In the genomic region with DNA sequence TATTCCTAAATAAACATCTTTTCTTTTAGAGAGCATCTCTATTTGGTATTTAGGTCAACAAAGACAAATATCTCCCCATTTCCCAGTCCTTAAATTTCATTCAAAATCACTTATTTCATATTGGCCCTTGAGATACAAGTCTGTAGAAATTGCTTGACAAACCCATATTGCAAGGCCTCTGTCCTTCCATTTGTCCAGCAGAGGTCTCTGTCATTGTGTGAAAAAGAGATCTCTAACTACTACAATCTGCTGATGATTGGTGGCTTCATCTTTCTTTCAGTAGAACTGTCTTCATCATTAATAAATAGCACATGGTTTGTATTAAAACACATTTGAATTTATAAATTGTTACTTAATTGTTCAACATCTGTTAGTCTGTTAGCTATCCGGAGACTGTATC, we compare ENCODE assay signal across 19 cellular contexts.
DNase-seq lines count a peak whose midpoint lies in the region; ATAC-seq and TF ChIP-seq lines count a peak whose summit lies in the region.
"Had no signal": no experiment of that assay in that cellular context is flagged by ENCODE, and none has a peak within 500 bp of the region (broad histone marks: within the 10 kb centered on the region; RNA-seq: fewer than 3 reads in every experiment).

No MANE protein-coding gene starts in this region.

- H3K36me3 Mint-ChIP-seq in MCF 10A (ENCODE audit: insufficient read depth, unreplicated experiment): no peaks in the 10 kb centered on the region
- no peaks in the 10 kb centered on the region for H3K36me3 Mint-ChIP-seq in endodermal cell (ENCODE audit: low read depth)
- H3K36me3 Mint-ChIP-seq in stimulated activated memory B cell treated with anti-CD40 and anti-IgM and Interleukin-4, amounts not matched to agents 10 μg/mL and 1 μg/mL and 100 μg/mL, for 72 hours: no peaks in the 10 kb centered on the region
- H3K36me3 Mint-ChIP-seq: CD8-positive, alpha-beta memory T cell; WTC11 had no signal

- intact Hi-C loops in MCF 10A (cut with micrococcal nuclease) (loop anchor here (1.0 kb wide), 1 partner anchor 297 kb away; no protein-coding TSS in a partner anchor), breast epithelium (cut with DNase I; ENCODE audit: low total_unique reads) (no loop called here), uterus (cut with DNase I; ENCODE audit: low total_unique reads) (no loop called here)

- no peak overlapping the region for H3K9ac ChIP-seq in endodermal cell (ENCODE audit: extremely low read depth, low read length, poor library complexity, severe bottlenecking)

- 100% methylated on average over 1 of the region's 1 CpG; no CpG with 5 or more reads in 1 of the 2 experiments for WGBS in endodermal cell (ENCODE audit: insufficient coverage in 1 of 2, insufficient read length in 1 of 2), 2 experiments

- BruUV-seq in MCF 10A (replicated peaks; lab: Mats Ljungman, UMichigan): no TSS peak

- peak; percentile 11 for DNase-seq in MCF 10A (ENCODE audit: unreplicated experiment)
- DNase-seq in breast epithelium (ENCODE audit: low spot score in 2 of 2): no peak
- peak; percentile 25 for DNase-seq in NCI-H226
- DNase-seq in endodermal cell: no peak
- no peak for DNase-seq in retinal pigment epithelial cell (ENCODE audit: low read depth)
- DNase-seq in left lobe of liver (ENCODE audit: low spot score): no peak
- DNase-seq in uterus: no peak
- DNase-seq: CD8-positive, alpha-beta memory T cell; HFFc6; IMR-90; left cardiac atrium; stimulated activated naive CD8-positive, alpha-beta T cell treated with anti-CD3 and anti-CD28 coated beads, Interleukin-15, amount 100 ng/mL, for 72 hours had no signal

- no peak overlapping the region for H3K27ac Mint-ChIP-seq in MCF 10A (ENCODE audit: low read depth, unreplicated experiment)
- H3K27ac Mint-ChIP-seq in endodermal cell: no peak overlapping the region
- H3K27ac Mint-ChIP-seq in stimulated activated memory B cell treated with anti-CD40 and anti-IgM and Interleukin-4, amounts not matched to agents 10 μg/mL and 1 μg/mL and 100 μg/mL, for 72 hours: no peak overlapping the region
- H3K27ac Mint-ChIP-seq: activated T-helper 2 cell treated with anti-CD3 and anti-CD28 coated beads, Interferon-gamma antibody, Interleukin-2, Interleukin-4, amounts not matched to agents 10 μg/mL and 5 μg/mL and 100 μg/mL, durations not matched to agents 14 hours and 24 hours and 36 hours; CD8-positive, alpha-beta memory T cell; HFFc6; progenitor cell of endocrine pancreas; stimulated activated naive CD8-positive, alpha-beta T cell treated with anti-CD3 and anti-CD28 coated beads, Interleukin-15, amount 100 ng/mL, for 72 hours; WTC11 had no signal

- no peaks in the 10 kb centered on the region for H3K9me3 Mint-ChIP-seq in MCF 10A (ENCODE audit: unreplicated experiment)
- no peaks in the 10 kb centered on the region for H3K9me3 Mint-ChIP-seq in endodermal cell
- no peaks in the 10 kb centered on the region for H3K9me3 Mint-ChIP-seq in stimulated activated memory B cell treated with anti-CD40 and anti-IgM and Interleukin-4, amounts not matched to agents 10 μg/mL and 1 μg/mL and 100 μg/mL, for 72 hours
- H3K9me3 Mint-ChIP-seq: activated T-helper 2 cell treated with anti-CD3 and anti-CD28 coated beads, Interferon-gamma antibody, Interleukin-2, Interleukin-4, amounts not matched to agents 10 μg/mL and 5 μg/mL and 100 μg/mL, durations not matched to agents 14 hours and 24 hours and 36 hours; WTC11 had no signal

- H3K27me3 ChIP-seq in breast epithelium: no peaks in the 10 kb centered on the region
- H3K27me3 ChIP-seq in endodermal cell (ENCODE audit: control insufficient read depth, insufficient read depth, low read length, poor library complexity, severe bottlenecking): no peaks in the 10 kb centered on the region
- no peaks in the 10 kb centered on the region for H3K27me3 ChIP-seq in uterus
- H3K27me3 ChIP-seq: esophagus muscularis mucosa, hepatocyte, vagina had no signal

- POLR2A ChIA-PET in MCF 10A (lab: Yijun Ruan, JAX): no interaction called here

- ATAC-seq in left lobe of liver: no peak
- ATAC-seq in stimulated activated memory B cell treated with anti-CD40 and anti-IgM and Interleukin-4, amounts not matched to agents 10 μg/mL and 1 μg/mL and 100 μg/mL, for 72 hours: no peak
- ATAC-seq: left cardiac atrium; stimulated activated naive CD8-positive, alpha-beta T cell treated with anti-CD3 and anti-CD28 coated beads, Interleukin-15, amount 100 ng/mL, for 72 hours; WTC11 had no signal

- H3K9me3 ChIP-seq in breast epithelium (no peaks in the 10 kb centered on the region), endodermal cell (ENCODE audit: control insufficient read depth, low read length) (no peaks in the 10 kb centered on the region), uterus (no peaks in the 10 kb centered on the region)
- H3K9me3 ChIP-seq: esophagus muscularis mucosa, vagina had no signal

- TF ChIP-seq POLR2A in breast epithelium (IDR thresholded peaks at IDR 0.05): no peak
- no peak for TF ChIP-seq POLR2A in uterus (IDR thresholded peaks at IDR 0.05)

- H3K4me1 Mint-ChIP-seq in MCF 10A (ENCODE audit: insufficient read depth, unreplicated experiment) (no peaks in the 10 kb centered on the region), endodermal cell (no peaks in the 10 kb centered on the region)
- H3K4me1 Mint-ChIP-seq in stimulated activated memory B cell treated with anti-CD40 and anti-IgM and Interleukin-4, amounts not matched to agents 10 μg/mL and 1 μg/mL and 100 μg/mL, for 72 hours: no peaks in the 10 kb centered on the region
- H3K4me1 Mint-ChIP-seq: CD8-positive, alpha-beta memory T cell; stimulated activated naive CD8-positive, alpha-beta T cell treated with anti-CD3 and anti-CD28 coated beads, Interleukin-15, amount 100 ng/mL, for 72 hours had no signal

- H3K36me3 ChIP-seq in breast epithelium: no peaks in the 10 kb centered on the region
- no peaks in the 10 kb centered on the region for H3K36me3 ChIP-seq in endodermal cell (ENCODE audit: control insufficient read depth, insufficient read depth, low read length)
- H3K36me3 ChIP-seq in uterus: no peaks in the 10 kb centered on the region
- H3K36me3 ChIP-seq: esophagus muscularis mucosa, vagina had no signal

- no peak overlapping the region for H3K4me3 ChIP-seq in breast epithelium
- H3K4me3 ChIP-seq in endodermal cell (ENCODE audit: low read length): no peak overlapping the region
- H3K4me3 ChIP-seq in retinal pigment epithelial cell (ENCODE audit: low read length): no peak overlapping the region
- no peak overlapping the region for H3K4me3 ChIP-seq in uterus
- H3K4me3 ChIP-seq: esophagus muscularis mucosa, hepatocyte, vagina had no signal

- no peak for TF ChIP-seq CTCF in MCF 10A (IDR thresholded peaks at IDR 0.05; ENCODE audit: unreplicated experiment)
- TF ChIP-seq CTCF in breast epithelium (IDR thresholded peaks at IDR 0.05): no peak
- peak; percentile 58 for TF ChIP-seq CTCF in endodermal cell (conservative IDR thresholded peaks at IDR 0.05)
- TF ChIP-seq CTCF in retinal pigment epithelial cell (conservative IDR thresholded peaks at IDR 0.05; ENCODE audit: low read depth, low read length): peak; percentile 15
- no peak for TF ChIP-seq CTCF in uterus (IDR thresholded peaks at IDR 0.05)

- H3K27ac ChIP-seq in breast epithelium (no peak overlapping the region), endodermal cell (ENCODE audit: low read depth, low read length) (no peak overlapping the region), uterus (no peak overlapping the region)
- H3K27ac ChIP-seq: esophagus muscularis mucosa, hepatocyte, vagina had no signal

- CTCF ChIA-PET in MCF 10A (lab: Yijun Ruan, JAX): interaction anchor here (0.9 kb wide), 1 partner anchor 1029 kb away, joined by 4 read pairs; no protein-coding TSS in a partner anchor

- no peaks in the 10 kb centered on the region for H3K4me1 ChIP-seq in breast epithelium
- no peaks in the 10 kb centered on the region for H3K4me1 ChIP-seq in endodermal cell (ENCODE audit: control insufficient read depth, insufficient read depth, low read length)
- H3K4me1 ChIP-seq in uterus: no peaks in the 10 kb centered on the region
- H3K4me1 ChIP-seq: esophagus muscularis mucosa, vagina had no signal

- H3K4me3 Mint-ChIP-seq in MCF 10A (ENCODE audit: unreplicated experiment): no peak overlapping the region
- no peak overlapping the region for H3K4me3 Mint-ChIP-seq in endodermal cell
- no peak overlapping the region for H3K4me3 Mint-ChIP-seq in stimulated activated memory B cell treated with anti-CD40 and anti-IgM and Interleukin-4, amounts not matched to agents 10 μg/mL and 1 μg/mL and 100 μg/mL, for 72 hours
- H3K4me3 Mint-ChIP-seq: CD8-positive, alpha-beta memory T cell; HFFc6; stimulated activated naive CD8-positive, alpha-beta T cell treated with anti-CD3 and anti-CD28 coated beads, Interleukin-15, amount 100 ng/mL, for 72 hours; WTC11 had no signal

- peaks cover 17% of the 10 kb centered on the region for H3K27me3 Mint-ChIP-seq in MCF 10A (ENCODE audit: insufficient read depth, unreplicated experiment)
- no peaks in the 10 kb centered on the region for H3K27me3 Mint-ChIP-seq in endodermal cell (ENCODE audit: insufficient read depth)
- no peaks in the 10 kb centered on the region for H3K27me3 Mint-ChIP-seq in stimulated activated memory B cell treated with anti-CD40 and anti-IgM and Interleukin-4, amounts not matched to agents 10 μg/mL and 1 μg/mL and 100 μg/mL, for 72 hours
- H3K27me3 Mint-ChIP-seq: CD8-positive, alpha-beta memory T cell; progenitor cell of endocrine pancreas; stimulated activated naive CD8-positive, alpha-beta T cell treated with anti-CD3 and anti-CD28 coated beads, Interleukin-15, amount 100 ng/mL, for 72 hours had no signal

Comparison
In these comparisons a context has a peak if more than half of its experiments do, and no peak if none do; other contexts are left out.
1. DNase-seq: peak in MCF 10A (single experiment) and NCI-H226 (single experiment); none in breast epithelium (0 of 2), endodermal cell (single experiment), retinal pigment epithelial cell (single experiment), left lobe of liver (single experiment) and uterus (0 of 2).
2. CTCF ChIP-seq: peak in endodermal cell (single experiment) and retinal pigment epithelial cell (single experiment); none in MCF 10A (single experiment), breast epithelium (0 of 3) and uterus (0 of 4).